Comparison of ENCODE assay signal across 1 cellular context in the genomic region with DNA sequence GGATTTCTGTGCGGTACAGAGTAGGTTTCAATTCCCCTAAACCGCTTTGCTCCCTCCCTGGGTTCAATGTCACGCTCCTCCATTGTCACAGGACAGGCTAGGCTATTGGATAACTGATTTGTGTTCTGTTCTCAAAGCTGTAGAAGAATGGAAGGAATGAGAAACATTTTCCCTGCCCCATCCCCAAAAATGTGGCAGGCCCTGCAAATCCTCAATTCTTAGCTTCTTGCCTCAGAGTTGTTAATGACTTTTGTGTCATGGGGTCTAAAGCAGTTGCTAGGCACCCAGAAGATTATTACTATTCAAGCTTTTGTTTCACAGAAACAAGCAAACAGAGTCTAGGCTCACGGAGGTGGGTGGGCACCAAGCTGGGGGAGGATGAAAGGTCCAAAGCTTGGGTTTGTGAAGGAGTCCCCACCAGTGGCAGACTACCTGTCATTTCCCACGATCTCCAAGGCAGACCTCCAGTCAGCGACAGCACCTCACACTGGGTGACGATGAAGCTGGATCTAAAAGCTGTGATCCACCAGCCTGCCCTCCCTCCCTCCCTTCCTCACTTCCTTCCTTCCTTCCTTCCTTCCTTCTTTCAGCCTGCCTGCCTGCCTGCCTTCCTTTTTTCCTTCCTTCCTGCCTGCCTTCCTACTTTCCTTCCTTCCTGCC.
TF ChIP-seq lines count a peak whose summit lies in the region.

No MANE protein-coding gene starts in this region.

TF ChIP-seq in GM23338, 12 proteins besides CTCF, POLR2A, EP300 and RAD21 (continued from another document):
- TF ChIP-seq REST (IDR thresholded peaks at IDR 0.05; ENCODE audit: unreplicated experiment) (no peak), ZNF114 (CRISPR knock-in tag; IDR thresholded peaks at IDR 0.05) (no peak), ETS1 (IDR thresholded peaks at IDR 0.05) (no peak)
- TF ChIP-seq, protein P1, sequence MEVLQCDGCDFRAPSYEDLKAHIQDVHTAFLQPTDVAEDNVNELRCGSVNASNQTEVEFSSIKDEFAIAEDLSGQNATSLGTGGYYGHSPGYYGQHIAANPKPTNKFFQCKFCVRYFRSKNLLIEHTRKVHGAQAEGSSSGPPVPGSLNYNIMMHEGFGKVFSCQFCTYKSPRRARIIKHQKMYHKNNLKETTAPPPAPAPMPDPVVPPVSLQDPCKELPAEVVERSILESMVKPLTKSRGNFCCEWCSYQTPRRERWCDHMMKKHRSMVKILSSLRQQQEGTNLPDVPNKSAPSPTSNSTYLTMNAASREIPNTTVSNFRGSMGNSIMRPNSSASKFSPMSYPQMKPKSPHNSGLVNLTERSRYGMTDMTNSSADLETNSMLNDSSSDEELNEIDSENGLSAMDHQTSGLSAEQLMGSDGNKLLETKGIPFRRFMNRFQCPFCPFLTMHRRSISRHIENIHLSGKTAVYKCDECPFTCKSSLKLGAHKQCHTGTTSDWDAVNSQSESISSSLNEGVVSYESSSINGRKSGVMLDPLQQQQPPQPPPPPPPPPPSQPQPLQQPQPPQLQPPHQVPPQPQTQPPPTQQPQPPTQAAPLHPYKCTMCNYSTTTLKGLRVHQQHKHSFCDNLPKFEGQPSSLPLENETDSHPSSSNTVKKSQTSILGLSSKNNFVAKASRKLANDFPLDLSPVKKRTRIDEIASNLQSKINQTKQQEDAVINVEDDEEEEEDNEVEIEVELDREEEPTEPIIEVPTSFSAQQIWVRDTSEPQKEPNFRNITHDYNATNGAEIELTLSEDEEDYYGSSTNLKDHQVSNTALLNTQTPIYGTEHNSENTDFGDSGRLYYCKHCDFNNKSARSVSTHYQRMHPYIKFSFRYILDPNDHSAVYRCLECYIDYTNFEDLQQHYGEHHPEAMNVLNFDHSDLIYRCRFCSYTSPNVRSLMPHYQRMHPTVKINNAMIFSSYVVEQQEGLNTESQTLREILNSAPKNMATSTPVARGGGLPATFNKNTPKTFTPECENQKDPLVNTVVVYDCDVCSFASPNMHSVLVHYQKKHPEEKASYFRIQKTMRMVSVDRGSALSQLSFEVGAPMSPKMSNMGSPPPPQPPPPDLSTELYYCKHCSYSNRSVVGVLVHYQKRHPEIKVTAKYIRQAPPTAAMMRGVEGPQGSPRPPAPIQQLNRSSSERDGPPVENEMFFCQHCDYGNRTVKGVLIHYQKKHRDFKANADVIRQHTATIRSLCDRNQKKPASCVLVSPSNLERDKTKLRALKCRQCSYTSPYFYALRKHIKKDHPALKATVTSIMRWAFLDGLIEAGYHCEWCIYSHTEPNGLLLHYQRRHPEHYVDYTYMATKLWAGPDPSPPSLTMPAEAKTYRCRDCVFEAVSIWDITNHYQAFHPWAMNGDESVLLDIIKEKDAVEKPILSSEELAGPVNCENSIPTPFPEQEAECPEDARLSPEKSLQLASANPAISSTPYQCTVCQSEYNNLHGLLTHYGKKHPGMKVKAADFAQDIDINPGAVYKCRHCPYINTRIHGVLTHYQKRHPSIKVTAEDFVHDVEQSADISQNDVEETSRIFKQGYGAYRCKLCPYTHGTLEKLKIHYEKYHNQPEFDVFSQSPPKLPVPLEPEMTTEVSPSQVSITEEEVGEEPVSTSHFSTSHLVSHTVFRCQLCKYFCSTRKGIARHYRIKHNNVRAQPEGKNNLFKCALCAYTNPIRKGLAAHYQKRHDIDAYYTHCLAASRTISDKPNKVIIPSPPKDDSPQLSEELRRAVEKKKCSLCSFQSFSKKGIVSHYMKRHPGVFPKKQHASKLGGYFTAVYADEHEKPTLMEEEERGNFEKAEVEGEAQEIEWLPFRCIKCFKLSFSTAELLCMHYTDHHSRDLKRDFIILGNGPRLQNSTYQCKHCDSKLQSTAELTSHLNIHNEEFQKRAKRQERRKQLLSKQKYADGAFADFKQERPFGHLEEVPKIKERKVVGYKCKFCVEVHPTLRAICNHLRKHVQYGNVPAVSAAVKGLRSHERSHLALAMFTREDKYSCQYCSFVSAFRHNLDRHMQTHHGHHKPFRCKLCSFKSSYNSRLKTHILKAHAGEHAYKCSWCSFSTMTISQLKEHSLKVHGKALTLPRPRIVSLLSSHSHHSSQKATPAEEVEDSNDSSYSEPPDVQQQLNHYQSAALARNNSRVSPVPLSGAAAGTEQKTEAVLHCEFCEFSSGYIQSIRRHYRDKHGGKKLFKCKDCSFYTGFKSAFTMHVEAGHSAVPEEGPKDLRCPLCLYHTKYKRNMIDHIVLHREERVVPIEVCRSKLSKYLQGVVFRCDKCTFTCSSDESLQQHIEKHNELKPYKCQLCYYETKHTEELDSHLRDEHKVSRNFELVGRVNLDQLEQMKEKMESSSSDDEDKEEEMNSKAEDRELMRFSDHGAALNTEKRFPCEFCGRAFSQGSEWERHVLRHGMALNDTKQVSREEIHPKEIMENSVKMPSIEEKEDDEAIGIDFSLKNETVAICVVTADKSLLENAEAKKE (CRISPR knock-in tag; IDR thresholded peaks at IDR 0.05): no peak
